In the genomic region with DNA sequence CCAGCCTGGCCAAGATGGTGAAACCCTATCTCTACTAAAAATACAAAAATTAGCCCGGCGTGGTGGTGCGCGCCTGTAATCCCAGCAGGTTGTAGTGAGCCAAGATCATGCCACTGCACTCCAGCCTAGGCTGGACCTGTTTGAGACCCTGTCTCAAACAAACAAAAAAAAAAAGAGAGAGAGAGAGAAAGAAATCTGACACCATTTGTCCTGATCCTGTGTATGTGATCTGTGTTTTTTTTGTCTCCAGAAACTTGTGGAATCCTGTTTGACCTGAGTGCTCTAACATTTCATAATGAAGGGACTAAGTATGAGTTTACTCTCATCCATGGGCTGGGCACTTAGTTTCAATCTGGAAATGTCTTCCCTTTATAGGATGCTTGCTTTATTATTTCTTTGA, we compare ENCODE assay signal across 26 cellular contexts. TPM values are rescaled to one million over a fixed set of nuclear protein-coding genes. Genes with fewer than 3 reads are reported as not detected.
DNase-seq lines count a peak whose midpoint lies in the region; ATAC-seq, FAIRE-seq and TF ChIP-seq lines count a peak whose summit lies in the region.
"Had no signal": no experiment of that assay in that cellular context is flagged by ENCODE, and none has a peak within 500 bp of the region (broad histone marks: within the 10 kb centered on the region; RNA-seq: fewer than 3 reads in every experiment).

No MANE protein-coding gene starts in this region.

- H3K4me3 ChIP-seq in CD4-positive, alpha-beta memory T cell (ENCODE audit: low read length in 2 of 2) = no peak overlapping the region
- H3K4me3 ChIP-seq in tibial nerve = no peak overlapping the region
- H3K4me3 ChIP-seq: A549, pancreas had no signal

- no peaks in the 10 kb centered on the region for H3K27me3 ChIP-seq in CD4-positive, alpha-beta memory T cell (ENCODE audit: insufficient read depth, low read length)
- H3K27me3 ChIP-seq in tibial nerve = peaks cover 0 to 40% of the 10 kb centered on the region in 2 donors

- no peak for TF ChIP-seq POLR2A in tibial nerve (IDR thresholded peaks at IDR 0.05)

- H3K4me1 ChIP-seq in CD4-positive, alpha-beta memory T cell (ENCODE audit: insufficient read depth, low read length) = peaks cover 61% of the 10 kb centered on the region
- peaks cover 0 to 28% (median 4%) of the 10 kb centered on the region in 4 donors for H3K4me1 ChIP-seq in tibial nerve

- H3K4me1 Mint-ChIP-seq in T-helper 2 cell treated with Interferon-gamma antibody and Interleukin-4, amounts not matched to agents 5 μg/mL and 100 μg/mL, for 36 hours (ENCODE audit: low read depth) = peaks cover 47% of the 10 kb centered on the region
- H3K4me1 Mint-ChIP-seq in CD4-positive, alpha-beta memory T cell = peaks cover 37 to 71% (median 54%) of the 10 kb centered on the region in 4 donors
- H3K4me1 Mint-ChIP-seq in activated B cell treated with CpG ODN at 0.5 μM for 24 hours (peaks cover 47% of the 10 kb centered on the region), memory B cell (peaks cover 24% of the 10 kb centered on the region)

- CTCF ChIA-PET in CD4-positive, alpha-beta memory T cell (lab: Charles Lee; ENCODE audit: partially characterized antibody) = no interaction called here
- CTCF ChIA-PET in activated B cell treated with CpG ODN at 0.5 μM for 24 hours (lab: Charles Lee) = no interaction called here

- H3K9me3 Mint-ChIP-seq in T-helper 2 cell treated with Interferon-gamma antibody and Interleukin-4, amounts not matched to agents 5 μg/mL and 100 μg/mL, for 36 hours = no peaks in the 10 kb centered on the region
- no peaks in the 10 kb centered on the region for H3K9me3 Mint-ChIP-seq in CD4-positive, alpha-beta memory T cell
- H3K9me3 Mint-ChIP-seq in activated B cell treated with CpG ODN at 0.5 μM for 24 hours = no peaks in the 10 kb centered on the region
- H3K9me3 Mint-ChIP-seq in memory B cell = no peaks in the 10 kb centered on the region
- H3K9me3 Mint-ChIP-seq: activated naive CD4-positive, alpha-beta T cell treated with anti-CD3 and anti-CD28 coated beads, Interleukin-2, amount 50 U/mL, for 24 hours; activated T-cell treated with anti-CD3 and anti-CD28 coated beads, Interleukin-2, amount 50 U/mL, for 24 hours; naive thymus-derived CD8-positive, alpha-beta T cell had no signal

- ATAC-seq in activated B cell treated with CpG ODN at 0.5 μM for 24 hours (ENCODE audit: low read depth) (no peak), memory B cell (ENCODE audit: low read depth) (no peak)
- ATAC-seq: A549; left lobe of liver; naive thymus-derived CD8-positive, alpha-beta T cell; pancreas; PC-3; right cardiac atrium had no signal

- H3K27ac ChIP-seq in CD4-positive, alpha-beta memory T cell (ENCODE audit: low read depth, low read length) = peak overlapping the region; percentile 20
- no peak overlapping the region for H3K27ac ChIP-seq in tibial nerve
- H3K27ac ChIP-seq: A549, pancreas had no signal

- TF ChIP-seq CTCF in activated B cell treated with CpG ODN at 0.5 μM for 24 hours (IDR thresholded peaks at IDR 0.05) = no peak
- no peak for TF ChIP-seq CTCF in tibial nerve (IDR thresholded peaks at IDR 0.05)

- no peaks in the 10 kb centered on the region for H3K36me3 ChIP-seq in CD4-positive, alpha-beta memory T cell (ENCODE audit: insufficient read depth, low read length)
- H3K36me3 ChIP-seq in tibial nerve = no peaks in the 10 kb centered on the region
- H3K36me3 ChIP-seq: pancreas had no signal

- WGBS in tibial nerve, 2 donors = 92 to 99% methylated on average over 4 of the region's 4 CpGs

- FAIRE-seq in HTR-8/SVneo (lab: Jason Lieb, UNC) = no peak
- FAIRE-seq: A549, pancreas had no signal

- DNase-seq in T-helper 2 cell treated with Interferon-gamma antibody and Interleukin-4, amounts not matched to agents 5 μg/mL and 100 μg/mL, for 36 hours (ENCODE audit: low spot score) = no peak
- DNase-seq in T-helper 2 cell (no peak), activated B cell treated with CpG ODN at 0.5 μM for 24 hours (no peak), memory B cell (ENCODE audit: low spot score in 2 of 2) (no peak), tibial nerve (ENCODE audit: low spot score in 2 of 2) (no peak), cerebellum (ENCODE audit: low spot score) (no peak), HTR-8/SVneo (ENCODE audit: insufficient read length, low spot score) (no peak)
- DNase-seq in CD4-positive, alpha-beta memory T cell = no peak
- DNase-seq: activated T-cell treated with anti-CD3 and anti-CD28 coated beads, Interleukin-2, amount 50 U/mL, for 24 hours; erythroblast; foreskin fibroblast; GDM1; HCEC 1CT; naive thymus-derived CD8-positive, alpha-beta T cell; NCI-H1694 treated with DMSO at 0.1 percent for 48 hours; NCI-H2227 treated with DMSO at 0.1 percent for 48 hours; NCI-H774; pancreas; PC-3; right cardiac atrium; stimulated activated CD4-positive, alpha-beta T cell treated with anti-CD3 and anti-CD28 coated beads, Interleukin-12 subunit alpha, Interleukin-12 subunit beta, amount 100 ng/mL, for 4 hours; stimulated activated CD4-positive, alpha-beta T cell treated with anti-CD3 and anti-CD28 coated beads, Interleukin-4, amount 100 ng/mL, for 4 hours; trophoblast cell had no signal

- peak overlapping the region; percentile 88 for H3K4me3 Mint-ChIP-seq in T-helper 2 cell treated with Interferon-gamma antibody and Interleukin-4, amounts not matched to agents 5 μg/mL and 100 μg/mL, for 36 hours
- H3K4me3 Mint-ChIP-seq in CD4-positive, alpha-beta memory T cell = peak overlapping the region in 6 of 8 donors; percentile 0 to 79 (median 38)
- no peak overlapping the region for H3K4me3 Mint-ChIP-seq in activated B cell treated with CpG ODN at 0.5 μM for 24 hours
- H3K4me3 Mint-ChIP-seq in memory B cell = no peak overlapping the region
- H3K4me3 Mint-ChIP-seq: activated naive CD4-positive, alpha-beta T cell treated with anti-CD3 and anti-CD28 coated beads, Interleukin-2, amount 50 U/mL, for 24 hours had no signal

- H3K27ac Mint-ChIP-seq in T-helper 2 cell treated with Interferon-gamma antibody and Interleukin-4, amounts not matched to agents 5 μg/mL and 100 μg/mL, for 36 hours = peak overlapping the region; percentile 80
- peak overlapping the region; percentile 18 to 88 (median 82) for H3K27ac Mint-ChIP-seq in CD4-positive, alpha-beta memory T cell
- H3K27ac Mint-ChIP-seq in activated B cell treated with CpG ODN at 0.5 μM for 24 hours = peak overlapping the region; percentile 16
- peak overlapping the region; percentile 21 for H3K27ac Mint-ChIP-seq in memory B cell
- H3K27ac Mint-ChIP-seq: activated naive CD4-positive, alpha-beta T cell treated with anti-CD3 and anti-CD28 coated beads, Interleukin-2, amount 50 U/mL, for 24 hours; activated T-cell treated with anti-CD3 and anti-CD28 coated beads, Interleukin-2, amount 50 U/mL, for 24 hours had no signal

- H3K36me3 Mint-ChIP-seq in T-helper 2 cell treated with Interferon-gamma antibody and Interleukin-4, amounts not matched to agents 5 μg/mL and 100 μg/mL, for 36 hours (ENCODE audit: low read depth) = peaks cover 24% of the 10 kb centered on the region
- peaks cover 4 to 8% of the 10 kb centered on the region in 2 donors for H3K36me3 Mint-ChIP-seq in CD4-positive, alpha-beta memory T cell
- H3K36me3 Mint-ChIP-seq in activated B cell treated with CpG ODN at 0.5 μM for 24 hours (ENCODE audit: low read depth) (peaks cover 4% of the 10 kb centered on the region), memory B cell (peaks cover 2% of the 10 kb centered on the region)
- H3K36me3 Mint-ChIP-seq: activated naive CD4-positive, alpha-beta T cell treated with anti-CD3 and anti-CD28 coated beads, Interleukin-2, amount 50 U/mL, for 24 hours; naive thymus-derived CD8-positive, alpha-beta T cell had no signal

- intact Hi-C loops in CD4-positive, alpha-beta memory T cell (cut with micrococcal nuclease) = no loop called here
- intact Hi-C loops in activated B cell treated with CpG ODN at 0.5 μM for 24 hours (cut with micrococcal nuclease) = no loop called here

- TF ChIP-seq EP300 in tibial nerve (IDR thresholded peaks at IDR 0.05) = no peak

- POLR2A ChIA-PET in CD4-positive, alpha-beta memory T cell (lab: Charles Lee; ENCODE audit: partially characterized antibody) = interaction anchor here (10.5 to 13.7 kb wide), 2 partner anchors 12 to 24 kb away, joined by 134 to 178 read pairs; a partner anchor contains a TSS
- POLR2A ChIA-PET in activated B cell treated with CpG ODN at 0.5 μM for 24 hours (lab: Charles Lee) = interaction anchor here (0.8 to 9.0 kb wide), 3 partner anchors 13 to 17 kb away, joined by 5 to 115 read pairs (median 44); a partner anchor contains a TSS

- no peaks in the 10 kb centered on the region for H3K9me3 ChIP-seq in CD4-positive, alpha-beta memory T cell (ENCODE audit: control insufficient read depth in 1 of 2, low read length in 2 of 2)
- H3K9me3 ChIP-seq in tibial nerve = no peaks in the 10 kb centered on the region
- H3K9me3 ChIP-seq: A549, pancreas had no signal

- H3K27me3 Mint-ChIP-seq in T-helper 2 cell treated with Interferon-gamma antibody and Interleukin-4, amounts not matched to agents 5 μg/mL and 100 μg/mL, for 36 hours (ENCODE audit: low read depth) = no peaks in the 10 kb centered on the region
- no peaks in the 10 kb centered on the region for H3K27me3 Mint-ChIP-seq in CD4-positive, alpha-beta memory T cell
- no peaks in the 10 kb centered on the region for H3K27me3 Mint-ChIP-seq in activated B cell treated with CpG ODN at 0.5 μM for 24 hours
- no peaks in the 10 kb centered on the region for H3K27me3 Mint-ChIP-seq in memory B cell
- H3K27me3 Mint-ChIP-seq: activated naive CD4-positive, alpha-beta T cell treated with anti-CD3 and anti-CD28 coated beads, Interleukin-2, amount 50 U/mL, for 24 hours; activated T-cell treated with anti-CD3 and anti-CD28 coated beads, Interleukin-2, amount 50 U/mL, for 24 hours; naive thymus-derived CD8-positive, alpha-beta T cell had no signal

RNA-seq across cellular contexts. Expression of a gene that starts 6.4 kb away (rescaled TPM):
- 10 to 100 TPM; 11.5 to 11.7 TPM for total RNA-seq in CD4-positive, alpha-beta memory T cell
- 10 to 100 TPM; 10.0 to 10.3 TPM for polyA plus RNA-seq in CD4-positive, alpha-beta memory T cell
- total RNA-seq in activated B cell treated with CpG ODN at 0.5 μM for 24 hours (2.7 and 4.4 TPM in 2 replicates), tibial nerve (1 to 10 TPM in 3 of 4 donors, under 1 TPM in 1; 0.98 to 4.2 (median 2.2) TPM), cerebellum (4.9 TPM)
- total RNA-seq: PC-3 had no signal
- polyA plus RNA-seq: A549 had no signal

RNA-seq across cellular contexts. Expression of a gene that starts 13.4 kb away (rescaled TPM):
- 100 to 1,000 TPM; 225 to 227 TPM for total RNA-seq in CD4-positive, alpha-beta memory T cell
- polyA plus RNA-seq in CD4-positive, alpha-beta memory T cell = 10 to 100 TPM; 53.6 to 84.8 TPM
- total RNA-seq in activated B cell treated with CpG ODN at 0.5 μM for 24 hours (185 and 208 TPM in 2 replicates), tibial nerve (100 to 1,000 TPM in 1 of 4 donors, 10 to 100 TPM in 3; 79.4 to 106 (median 90.1) TPM), cerebellum (74.8 TPM)

RNA-seq across cellular contexts. Expression of a gene that starts 16.8 kb away (rescaled TPM):
- total RNA-seq in CD4-positive, alpha-beta memory T cell = 1 to 10 TPM; 5.4 to 7.7 TPM
- polyA plus RNA-seq in CD4-positive, alpha-beta memory T cell = 1 to 10 TPM in 1 of 2 donors, under 1 TPM in 1; 0.20 to 1.2 TPM
- total RNA-seq in activated B cell treated with CpG ODN at 0.5 μM for 24 hours = 1.8 and 2.4 TPM in 2 replicates
- total RNA-seq in tibial nerve = 1 to 10 TPM; 1.1 to 5.1 (median 2.9) TPM
- 6.0 TPM for total RNA-seq in cerebellum

RNA-seq across cellular contexts. Expression of a gene that starts 52.7 kb away (rescaled TPM):
- total RNA-seq in CD4-positive, alpha-beta memory T cell = 10 to 100 TPM; 78.3 to 87.3 TPM
- 100 to 1,000 TPM in 1 of 2 donors, 10 to 100 TPM in 1; 94.3 to 111 TPM for polyA plus RNA-seq in CD4-positive, alpha-beta memory T cell
- 65.6 and 71.6 TPM in 2 replicates for total RNA-seq in activated B cell treated with CpG ODN at 0.5 μM for 24 hours
- total RNA-seq in tibial nerve = 100 to 1,000 TPM; 132 to 172 (median 151) TPM
- total RNA-seq in cerebellum = 69.5 TPM

RNA-seq across cellular contexts. Expression of a gene that starts 52.9 kb away (rescaled TPM):
- total RNA-seq in CD4-positive, alpha-beta memory T cell = 10 to 100 TPM; 45.1 to 45.6 TPM
- polyA plus RNA-seq in CD4-positive, alpha-beta memory T cell = 10 to 100 TPM; 27.3 to 46.0 TPM
- 36.6 and 43.2 TPM in 2 replicates for total RNA-seq in activated B cell treated with CpG ODN at 0.5 μM for 24 hours
- total RNA-seq in tibial nerve = 10 to 100 TPM; 27.1 to 35.4 (median 30.7) TPM
- total RNA-seq in cerebellum = 19.7 TPM

Comparison
In these comparisons a context has a peak if more than half of its experiments do, and no peak if none do; other contexts are left out.
1. H3K27ac Mint-ChIP-seq: peak in every context shown above with its lines; median percentile 82 in CD4-positive, alpha-beta memory T cell; 80 in T-helper 2 cell treated with Interferon-gamma antibody and Interleukin-4, amounts not matched to agents 5 μg/mL and 100 μg/mL, for 36 hours; 21 in memory B cell; 16 in activated B cell treated with CpG ODN at 0.5 μM for 24 hours.
2. H3K4me3 Mint-ChIP-seq: peak in T-helper 2 cell treated with Interferon-gamma antibody and Interleukin-4, amounts not matched to agents 5 μg/mL and 100 μg/mL, for 36 hours (single experiment) and CD4-positive, alpha-beta memory T cell (6 of 8); none in activated B cell treated with CpG ODN at 0.5 μM for 24 hours (single experiment) and memory B cell (single experiment).